19 cellular contexts compared by ENCODE assay signal in the genomic region with DNA sequence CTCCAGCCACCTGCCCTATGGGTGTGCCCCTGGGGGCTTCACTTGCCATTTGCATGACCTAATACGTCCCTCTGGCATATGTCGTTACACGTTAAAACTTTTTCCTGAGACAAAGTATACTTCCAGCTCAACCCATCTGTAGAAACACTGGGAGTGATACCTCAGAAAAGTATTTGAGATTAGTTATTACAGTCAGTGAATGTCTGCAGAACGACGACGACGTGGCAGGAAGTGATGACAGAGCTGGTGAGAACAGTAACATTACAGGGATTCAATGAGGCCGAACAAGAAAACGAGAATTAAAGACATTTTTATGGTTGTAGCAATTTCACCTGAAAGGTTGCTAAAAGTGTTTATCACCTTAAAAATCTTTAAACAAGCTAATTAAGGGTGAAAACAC.
"Had no signal": no experiment of that assay in that cellular context is flagged by ENCODE, and none has a peak within 500 bp of the region (broad histone marks: within the 10 kb centered on the region; RNA-seq: fewer than 3 reads in every experiment).

No MANE protein-coding gene starts in this region.

- DNase-seq: activated CD4-positive, alpha-beta T cell treated with anti-CD3 and anti-CD28 coated beads for 4 hours; activated CD8-positive, alpha-beta memory T cell treated with anti-CD3 and anti-CD28 coated beads, Interleukin-2, amount 50 U/mL, for 48 hours; activated CD8-positive, alpha-beta T cell treated with anti-CD3 and anti-CD28 coated beads for 36 hours; activated naive CD4-positive, alpha-beta T cell; activated naive CD8-positive, alpha-beta T cell treated with anti-CD3 and anti-CD28 coated beads, Interleukin-2, amount 50 U/mL, for 24 hours; endodermal cell; left colon; mesendoderm; nephron progenitor cell; SJCRH30; stimulated activated CD4-positive, alpha-beta T cell treated with anti-CD3 and anti-CD28 coated beads, Interleukin-12 subunit alpha, Interleukin-12 subunit beta, amount 100 ng/mL, for 4 hours; stimulated activated naive CD4-positive, alpha-beta T cell treated with Interleukin-2 at 50 U/mL for 16 hours; T-helper 9 cell had no signal

- H3K4me1 Mint-ChIP-seq: activated naive CD8-positive, alpha-beta T cell treated with anti-CD3 and anti-CD28 coated beads, Interleukin-2, amount 50 U/mL, for 24 hours; central memory CD8-positive, alpha-beta T cell had no signal

- H3K4me3 Mint-ChIP-seq: activated CD8-positive, alpha-beta T cell treated with anti-CD3 and anti-CD28 coated beads for 36 hours; activated naive CD8-positive, alpha-beta T cell treated with anti-CD3 and anti-CD28 coated beads, Interleukin-2, amount 50 U/mL, for 24 hours; central memory CD8-positive, alpha-beta T cell; endodermal cell; nephron progenitor cell had no signal

- H3K36me3 ChIP-seq: gastroesophageal sphincter, SJCRH30, suprapubic skin, upper lobe of left lung had no signal

- H3K9me3 Mint-ChIP-seq: activated CD8-positive, alpha-beta T cell treated with anti-CD3 and anti-CD28 coated beads for 36 hours; activated naive CD8-positive, alpha-beta T cell treated with anti-CD3 and anti-CD28 coated beads, Interleukin-2, amount 50 U/mL, for 24 hours; central memory CD8-positive, alpha-beta T cell; endodermal cell; nephron progenitor cell had no signal

- H3K27ac Mint-ChIP-seq: activated CD8-positive, alpha-beta T cell treated with anti-CD3 and anti-CD28 coated beads for 36 hours; activated naive CD8-positive, alpha-beta T cell treated with anti-CD3 and anti-CD28 coated beads, Interleukin-2, amount 50 U/mL, for 24 hours; endodermal cell; nephron progenitor cell had no signal

- H3K4me2 ChIP-seq: hepatocyte had no signal

- H2AFZ ChIP-seq: hepatocyte had no signal

- H3K4me3 ChIP-seq: gastroesophageal sphincter, hepatocyte, SJCRH30, suprapubic skin, upper lobe of left lung had no signal

- H3K4me1 ChIP-seq: SJCRH30 had no signal

- H3K27me3 ChIP-seq: gastroesophageal sphincter, hepatocyte, SJCRH30, suprapubic skin, upper lobe of left lung had no signal

- H3K27ac ChIP-seq: gastroesophageal sphincter, hepatocyte, SJCRH30, suprapubic skin, VCaP had no signal

- H3K9me3 ChIP-seq: gastroesophageal sphincter, SJCRH30, suprapubic skin, upper lobe of left lung had no signal
